28 cellular contexts compared by ENCODE assay signal in the genomic region with DNA sequence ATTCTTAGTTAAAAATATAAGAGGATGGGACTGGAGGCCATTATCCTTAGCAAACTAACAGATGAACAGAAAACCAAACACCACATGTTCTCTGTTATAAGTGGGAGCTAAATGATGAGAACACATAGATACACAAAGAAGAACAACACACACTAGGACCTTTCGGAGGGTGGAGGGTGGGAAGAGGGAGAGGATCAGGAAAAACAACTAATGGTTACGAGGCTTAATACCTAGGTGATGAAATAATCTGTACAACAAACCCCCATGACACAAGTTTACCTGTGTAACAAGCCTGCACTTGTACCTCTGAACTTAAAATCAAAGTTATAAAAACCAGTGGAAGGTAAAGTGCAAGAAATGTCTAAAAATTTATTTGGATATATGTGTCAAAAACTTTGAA.
"Had no signal": no experiment of that assay in that cellular context is flagged by ENCODE, and none has a peak within 500 bp of the region (broad histone marks: within the 10 kb centered on the region; RNA-seq: fewer than 3 reads in every experiment).

No MANE protein-coding gene starts in this region.

- H3K36me3 ChIP-seq: left lung, pancreas, prostate gland, sigmoid colon, transverse colon, upper lobe of left lung, vagina had no signal

- H3K4me3 ChIP-seq: left lung, lung, mucosa of descending colon, pancreas, prostate gland, sigmoid colon, transverse colon, upper lobe of left lung, vagina had no signal

- H3K9me3 ChIP-seq: mucosa of descending colon, pancreas, prostate gland, sigmoid colon, transverse colon, vagina had no signal

- H3K4me1 ChIP-seq: left lung, pancreas, prostate gland, sigmoid colon, transverse colon, upper lobe of left lung, vagina had no signal

- ATAC-seq: left colon; left lung; mucosa of descending colon; naive thymus-derived CD4-positive, alpha-beta T cell; natural killer cell treated with Interleukin-12 subunit alpha and Interleukin-12 subunit beta and Interleukin-15 and Interleukin-18, amount 100 ng/mL, for 72 hours; pancreas; right cardiac atrium; stimulated activated memory B cell treated with anti-CD40 and anti-IgM and Interleukin-4, amounts not matched to agents 10 μg/mL and 1 μg/mL and 100 μg/mL, for 72 hours; stimulated activated naive CD8-positive, alpha-beta T cell treated with anti-CD3 and anti-CD28 coated beads, Interleukin-15, amount 100 ng/mL, for 72 hours had no signal

- DNase-seq: hippocampal formation; kidney; left colon; left lung; midbrain; mucosa of descending colon; naive thymus-derived CD4-positive, alpha-beta T cell; nucleus accumbens; pancreas; posterior cingulate gyrus; retina; right cardiac atrium; sigmoid colon; small intestine; stimulated activated CD4-positive, alpha-beta T cell treated with anti-CD3 and anti-CD28 coated beads, Interleukin-1b, Interleukin-23, amount 100 ng/mL, for 48 hours; stimulated activated CD4-positive, alpha-beta T cell treated with anti-CD3 and anti-CD28 coated beads, Interleukin-2, amount 100 ng/mL, for 48 hours; stimulated activated CD4-positive, alpha-beta T cell treated with anti-CD3 and anti-CD28 coated beads, Interleukin-4, amount 100 ng/mL, for 4 hours; stimulated activated CD8-positive, alpha-beta memory T cell treated with anti-CD3 and anti-CD28 coated beads, Interleukin-4, amount 100 ng/mL, for 48 hours; stimulated activated naive CD4-positive, alpha-beta T cell treated with Interleukin-2 at 50 U/mL for 16 hours; stimulated activated naive CD8-positive, alpha-beta T cell treated with anti-CD3 and anti-CD28 coated beads, Interleukin-15, amount 100 ng/mL, for 72 hours; substantia nigra; transverse colon; upper lobe of left lung had no signal

- H3K27me3 ChIP-seq: left lung, pancreas, sigmoid colon, transverse colon, upper lobe of left lung, vagina had no signal

- H3K27ac ChIP-seq: left lung, pancreas, prostate gland, sigmoid colon, transverse colon, upper lobe of left lung, vagina had no signal

- FAIRE-seq: pancreas, small intestine had no signal
